39 cellular contexts compared by ENCODE assay signal in genomic region chr19:3805859-3806258, GRCh38. TPM values are rescaled to one million over a fixed set of nuclear protein-coding genes. Genes with fewer than 3 reads are reported as not detected.
"Had no signal": no experiment of that assay in that cellular context is flagged by ENCODE, and none has a peak within 500 bp of the region (broad histone marks: within the 10 kb centered on the region; RNA-seq: fewer than 3 reads in every experiment).

No MANE protein-coding gene starts in this region.

- DNase-seq: activated B cell treated with CpG ODN at 0.5 μM for 24 hours; activated CD4-positive, alpha-beta memory T cell treated with anti-CD3 and anti-CD28 coated beads, Interleukin-2, amount 10 ng/mL, durations not matched to agents 7 days and 5 days; activated CD4-positive, alpha-beta T cell treated with anti-CD3 and anti-CD28 coated beads for 4 hours; activated CD4-positive, alpha-beta T cell treated with anti-CD3 and anti-CD28 coated beads, Interleukin-2, amount 10 ng/mL, durations not matched to agents 24 days and 14 days; activated CD4-positive, alpha-beta T cell treated with anti-CD3 and anti-CD28 coated beads, Interleukin-2, amount 50 U/mL, for 1 hour; activated CD4-positive, alpha-beta T cell treated with anti-CD3 and anti-CD28 coated beads, Interleukin-2, amount 50 U/mL, for 48 hours; activated CD4-positive, CD25-positive, alpha-beta regulatory T cell treated with anti-CD3 and anti-CD28 coated beads, Interleukin-2, amount 50 U/mL, for 72 hours; activated CD8-positive, alpha-beta memory T cell treated with anti-CD3 and anti-CD28 coated beads for 24 hours; activated CD8-positive, alpha-beta memory T cell treated with anti-CD3 and anti-CD28 coated beads, Interleukin-2, amount 10 ng/mL, durations not matched to agents 7 days and 5 days; activated CD8-positive, alpha-beta memory T cell treated with anti-CD3 and anti-CD28 coated beads, Interleukin-2, amount 50 U/mL, for 48 hours; activated CD8-positive, alpha-beta T cell treated with anti-CD3 and anti-CD28 coated beads, Interleukin-2, amount 10 ng/mL, durations not matched to agents 7 days and 5 days; activated effector memory CD4-positive, alpha-beta T cell treated with anti-CD3 and anti-CD28 coated beads, Interleukin-2, amount 50 U/mL, for 16 hours; activated gamma-delta T cell treated with Interleukin-2 at 50 U/mL for 16 hours; activated naive CD4-positive, alpha-beta T cell; activated naive CD4-positive, alpha-beta T cell treated with anti-CD3 and anti-CD28 coated beads for 36 hours; activated naive CD4-positive, alpha-beta T cell treated with anti-CD3 and anti-CD28 coated beads, Interleukin-2, amount 50 U/mL, for 16 hours; activated naive CD8-positive, alpha-beta T cell treated with anti-CD3 and anti-CD28 coated beads for 36 hours; activated T-cell treated with anti-CD3 and anti-CD28 coated beads, Interleukin-2, amount 50 U/mL, for 24 hours; activated T-cell treated with anti-CD3 and anti-CD28 coated beads, Interleukin-2, amount 50 U/mL, for 48 hours; adrenal gland; amniotic stem cell; aorta; body of pancreas; brain microvascular endothelial cell; central memory CD4-positive, alpha-beta T cell; cerebellar nuclear complex; T-helper 1 cell; T-helper 2 cell; T-helper 9 cell had no signal

- H3K27me3 Mint-ChIP-seq: activated naive CD8-positive, alpha-beta T cell treated with anti-CD3 and anti-CD28 coated beads for 36 hours; activated T-cell treated with anti-CD3 and anti-CD28 coated beads, Interleukin-2, amount 50 U/mL, for 24 hours; activated T-helper 17 cell treated with anti-CD3 and anti-CD28 coated beads, Interleukin-2, amount 50 U/mL, for 72 hours had no signal

- H3K27ac ChIP-seq: adrenal gland, body of pancreas, brain microvascular endothelial cell, breast epithelium, VCaP had no signal

- H3K4me1 ChIP-seq: breast epithelium had no signal

- H3K36me3 Mint-ChIP-seq: activated CD8-positive, alpha-beta memory T cell treated with anti-CD3 and anti-CD28 coated beads, Interleukin-2, amount 10 ng/mL, durations not matched to agents 7 days and 5 days; activated naive CD4-positive, alpha-beta T cell treated with anti-CD3 and anti-CD28 coated beads, Interleukin-2, amount 50 U/mL, for 72 hours; activated naive CD8-positive, alpha-beta T cell treated with anti-CD3 and anti-CD28 coated beads for 36 hours had no signal

- H3K9me3 ChIP-seq: adrenal gland, body of pancreas, breast epithelium had no signal

- H3K36me3 ChIP-seq: adrenal gland, brain microvascular endothelial cell, breast epithelium had no signal

- H3K9me3 Mint-ChIP-seq: activated naive CD8-positive, alpha-beta T cell treated with anti-CD3 and anti-CD28 coated beads for 36 hours; T-helper 2 cell treated with Interferon-gamma antibody and Interleukin-4, amounts not matched to agents 5 μg/mL and 100 μg/mL, for 36 hours had no signal

- H3K4me3 Mint-ChIP-seq: activated B cell treated with CpG ODN at 0.5 μM for 24 hours; activated CD4-positive, alpha-beta memory T cell treated with anti-CD3 and anti-CD28 coated beads, Interleukin-2, amount 10 ng/mL, durations not matched to agents 7 days and 5 days; activated CD4-positive, alpha-beta T cell treated with anti-CD3 and anti-CD28 coated beads, Interleukin-2, amount 10 ng/mL, durations not matched to agents 24 days and 14 days; activated CD8-positive, alpha-beta memory T cell treated with anti-CD3 and anti-CD28 coated beads, Interleukin-2, amount 10 ng/mL, durations not matched to agents 7 days and 5 days; activated CD8-positive, alpha-beta T cell treated with anti-CD3 and anti-CD28 coated beads, Interleukin-2, amount 10 ng/mL, durations not matched to agents 7 days and 5 days; activated naive CD4-positive, alpha-beta T cell treated with anti-CD3 and anti-CD28 coated beads for 36 hours; activated naive CD8-positive, alpha-beta T cell treated with anti-CD3 and anti-CD28 coated beads for 36 hours; activated T-cell treated with anti-CD3 and anti-CD28 coated beads, Interleukin-2, amount 50 U/mL, for 24 hours; activated T-helper 1 cell treated with anti-CD3 and anti-CD28 coated beads, Interleukin-12 subunit alpha, Interleukin-12 subunit beta, Interleukin-2, Interleukin-4 antibody, amounts not matched to agents 30 ng/mL and 10 ng/mL and 1 ng/mL, durations not matched to agents 14 hours and 24 hours and 36 hours; activated T-helper 17 cell treated with anti-CD3 and anti-CD28 coated beads, Interleukin-2, amount 50 U/mL, for 72 hours; T-helper 1 cell treated with Interleukin-12 subunit alpha and Interleukin-12 subunit beta and Interleukin-4 antibody, amounts not matched to agents 30 μg/mL and 1 μg/mL, for 36 hours; T-helper 2 cell treated with Interferon-gamma antibody and Interleukin-4, amounts not matched to agents 5 μg/mL and 100 μg/mL, for 36 hours had no signal

- H3K27ac Mint-ChIP-seq: activated CD4-positive, alpha-beta memory T cell treated with anti-CD3 and anti-CD28 coated beads, Interleukin-2, amount 10 ng/mL, durations not matched to agents 7 days and 5 days; activated CD4-positive, alpha-beta T cell treated with anti-CD3 and anti-CD28 coated beads, Interleukin-2, amount 10 ng/mL, durations not matched to agents 24 days and 14 days; activated naive CD4-positive, alpha-beta T cell treated with anti-CD3 and anti-CD28 coated beads for 36 hours; activated naive CD4-positive, alpha-beta T cell treated with anti-CD3 and anti-CD28 coated beads, Interleukin-2, amount 50 U/mL, for 72 hours; activated naive CD8-positive, alpha-beta T cell treated with anti-CD3 and anti-CD28 coated beads for 36 hours; activated T-cell treated with anti-CD3 and anti-CD28 coated beads, Interleukin-2, amount 50 U/mL, for 24 hours; activated T-helper 1 cell treated with anti-CD3 and anti-CD28 coated beads, Interleukin-12 subunit alpha, Interleukin-12 subunit beta, Interleukin-2, Interleukin-4 antibody, amounts not matched to agents 30 ng/mL and 10 ng/mL and 1 ng/mL, durations not matched to agents 14 hours and 24 hours and 36 hours; T-helper 2 cell treated with Interferon-gamma antibody and Interleukin-4, amounts not matched to agents 5 μg/mL and 100 μg/mL, for 36 hours had no signal

- ATAC-seq: activated CD8-positive, alpha-beta memory T cell treated with anti-CD3 and anti-CD28 coated beads, Interleukin-2, amount 10 ng/mL, durations not matched to agents 7 days and 5 days; activated CD8-positive, alpha-beta T cell treated with anti-CD3 and anti-CD28 coated beads, Interleukin-2, amount 10 ng/mL, durations not matched to agents 7 days and 5 days; activated naive CD4-positive, alpha-beta T cell treated with anti-CD3 and anti-CD28 coated beads, Interleukin-2, amount 50 U/mL, for 72 hours; activated T-helper 17 cell treated with anti-CD3 and anti-CD28 coated beads, Interleukin-2, amount 50 U/mL, for 72 hours; body of pancreas had no signal

- H3K4me3 ChIP-seq: adrenal gland, body of pancreas, breast epithelium had no signal

RNA-seq across cellular contexts. Expression of gene MATK, which starts 19.7 kb away (rescaled TPM):
- total RNA-seq: astrocyte, chondrocyte had no signal

RNA-seq across cellular contexts. Expression of gene RAX2, which starts 33.8 kb away (rescaled TPM):
- total RNA-seq: activated B cell treated with CpG ODN at 0.5 μM for 24 hours; activated CD4-positive, alpha-beta memory T cell treated with anti-CD3 and anti-CD28 coated beads, Interleukin-2, amount 10 ng/mL, durations not matched to agents 7 days and 5 days; activated CD4-positive, alpha-beta T cell treated with anti-CD3 and anti-CD28 coated beads, Interleukin-2, amount 10 ng/mL, durations not matched to agents 24 days and 14 days; activated CD8-positive, alpha-beta memory T cell treated with anti-CD3 and anti-CD28 coated beads, Interleukin-2, amount 10 ng/mL, durations not matched to agents 7 days and 5 days; activated CD8-positive, alpha-beta T cell treated with anti-CD3 and anti-CD28 coated beads, Interleukin-2, amount 10 ng/mL, durations not matched to agents 7 days and 5 days; activated naive CD4-positive, alpha-beta T cell treated with anti-CD3 and anti-CD28 coated beads for 36 hours; activated naive CD4-positive, alpha-beta T cell treated with anti-CD3 and anti-CD28 coated beads, Interleukin-2, amount 50 U/mL, for 72 hours; activated naive CD8-positive, alpha-beta T cell treated with anti-CD3 and anti-CD28 coated beads for 36 hours; activated T-helper 1 cell treated with anti-CD3 and anti-CD28 coated beads, Interleukin-12 subunit alpha, Interleukin-12 subunit beta, Interleukin-2, Interleukin-4 antibody, amounts not matched to agents 30 ng/mL and 10 ng/mL and 1 ng/mL, durations not matched to agents 14 hours and 24 hours and 36 hours; activated T-helper 17 cell treated with anti-CD3 and anti-CD28 coated beads, Interleukin-2, amount 50 U/mL, for 72 hours; adrenal gland; aorta; astrocyte; body of pancreas; cardiac septum; chondrocyte had no signal
